Comparison of ENCODE assay signal across 9 cellular contexts in genomic region chr15:31004220-31004733, GRCh38. TPM values are rescaled to one million over a fixed set of nuclear protein-coding genes. Genes with fewer than 3 reads are reported as not detected.
DNase-seq lines count a peak whose midpoint lies in the region; ATAC-seq and TF ChIP-seq lines count a peak whose summit lies in the region.
"Had no signal": no experiment of that assay in that cellular context is flagged by ENCODE, and none has a peak within 500 bp of the region (broad histone marks: within the 10 kb centered on the region; RNA-seq: fewer than 3 reads in every experiment).

No MANE protein-coding gene starts in this region.

- peaks cover 4% of the 10 kb centered on the region for H3K9me3 Mint-ChIP-seq in activated CD4-positive, alpha-beta T cell treated with anti-CD3 and anti-CD28 coated beads, Interleukin-2, amount 10 ng/mL, durations not matched to agents 24 days and 14 days

- peaks cover 0 to 13% (median 5%) of the 10 kb centered on the region in 7 donors for H3K27me3 ChIP-seq in heart right ventricle
- H3K27me3 ChIP-seq in breast epithelium = no peaks in the 10 kb centered on the region
- H3K27me3 ChIP-seq: upper lobe of left lung had no signal

- TF ChIP-seq CTCF in heart right ventricle (IDR thresholded peaks at IDR 0.05) (no peak), breast epithelium (IDR thresholded peaks at IDR 0.05) (no peak)

- WGBS in heart right ventricle, 2 donors = 28 to 30% methylated on average over 5 of the region's 5 CpGs

- TF ChIP-seq POLR2A in breast epithelium (IDR thresholded peaks at IDR 0.05) = no peak

- H3K4me3 ChIP-seq in heart right ventricle (no peak overlapping the region), breast epithelium (no peak overlapping the region)
- H3K4me3 ChIP-seq: upper lobe of left lung had no signal

- no peaks in the 10 kb centered on the region for H3K36me3 Mint-ChIP-seq in activated CD4-positive, alpha-beta T cell treated with anti-CD3 and anti-CD28 coated beads, Interleukin-2, amount 10 ng/mL, durations not matched to agents 24 days and 14 days (ENCODE audit: low read depth)

- H3K4me1 ChIP-seq in heart right ventricle (peaks cover 0 to 25% (median 16%) of the 10 kb centered on the region in 9 donors), breast epithelium (no peaks in the 10 kb centered on the region)

- peaks cover 15% of the 10 kb centered on the region for H3K4me1 Mint-ChIP-seq in activated CD4-positive, alpha-beta T cell treated with anti-CD3 and anti-CD28 coated beads, Interleukin-2, amount 10 ng/mL, durations not matched to agents 24 days and 14 days

- H3K4me3 Mint-ChIP-seq in activated CD4-positive, alpha-beta T cell treated with anti-CD3 and anti-CD28 coated beads, Interleukin-2, amount 10 ng/mL, durations not matched to agents 24 days and 14 days = peak overlapping the region; percentile 58

- H3K27ac ChIP-seq in heart right ventricle = peak overlapping the region in 9 of 10 donors; percentile 22 to 76 (median 63)
- no peak overlapping the region for H3K27ac ChIP-seq in breast epithelium
- H3K27ac ChIP-seq: upper lobe of left lung had no signal

- H3K27ac Mint-ChIP-seq in activated CD4-positive, alpha-beta T cell treated with anti-CD3 and anti-CD28 coated beads, Interleukin-2, amount 10 ng/mL, durations not matched to agents 24 days and 14 days = peak overlapping the region; percentile 20

- peak; percentile 90 for ATAC-seq in HG02678 (IDR thresholded peaks at IDR 0.05; ENCODE audit: unreplicated experiment)
- peak; percentile 77 to 96 (median 88) for ATAC-seq in heart right ventricle

- H3K36me3 ChIP-seq in heart right ventricle (no peaks in the 10 kb centered on the region), breast epithelium (no peaks in the 10 kb centered on the region)
- H3K36me3 ChIP-seq: upper lobe of left lung had no signal

- peaks cover 51% of the 10 kb centered on the region for H3K27me3 Mint-ChIP-seq in activated CD4-positive, alpha-beta T cell treated with anti-CD3 and anti-CD28 coated beads, Interleukin-2, amount 10 ng/mL, durations not matched to agents 24 days and 14 days

- intact Hi-C loops in activated CD4-positive, alpha-beta T cell treated with anti-CD3 and anti-CD28 coated beads, Interleukin-2, amount 10 ng/mL, durations not matched to agents 24 days and 14 days (cut with micrococcal nuclease) = no loop called here
- intact Hi-C loops in heart right ventricle (cut with DNase I) (loop anchor here in 3 of 10 donors (2.0 to 10.0 kb wide), 4 partner anchors 29 to 61 kb away; no protein-coding TSS in a partner anchor), breast epithelium (cut with DNase I; ENCODE audit: low total_unique reads) (no loop called here)

- H3K9me3 ChIP-seq in heart right ventricle = no peaks in the 10 kb centered on the region
- no peaks in the 10 kb centered on the region for H3K9me3 ChIP-seq in breast epithelium
- H3K9me3 ChIP-seq: upper lobe of left lung had no signal

- DNase-seq in activated CD4-positive, alpha-beta T cell treated with anti-CD3 and anti-CD28 coated beads, Interleukin-2, amount 10 ng/mL, durations not matched to agents 24 days and 14 days = peak; percentile 68
- DNase-seq in activated CD4-positive, alpha-beta T cell treated with anti-CD3 and anti-CD28 coated beads for 1 hour = no peak
- peak; percentile 59 for DNase-seq in NCI-H146 (lab: John Stamatoyannopoulos, UW)
- peak; percentile 33 to 80 for DNase-seq in heart right ventricle
- no peak for DNase-seq in COLO668 (lab: John Stamatoyannopoulos, UW; ENCODE audit: unreplicated experiment)
- DNase-seq in breast epithelium (ENCODE audit: low spot score in 2 of 2) = no peak
- no peak for DNase-seq in NCI-H2196 treated with DMSO at 0.1 percent for 48 hours (lab: John Stamatoyannopoulos, UW; ENCODE audit: unreplicated experiment)
- DNase-seq: upper lobe of left lung had no signal

RNA-seq across cellular contexts. Expression of gene MTMR10, which starts 12.8 kb away (rescaled TPM):
- total RNA-seq in activated CD4-positive, alpha-beta T cell treated with anti-CD3 and anti-CD28 coated beads, Interleukin-2, amount 10 ng/mL, durations not matched to agents 24 days and 14 days = 11.3 and 12.3 TPM in 2 replicates
- total RNA-seq in heart right ventricle = 10 to 100 TPM; 17.3 to 50.1 (median 30.2) TPM
- 10 to 100 TPM in 1 of 2 donors, 1 to 10 TPM in 1; 9.4 to 13.9 TPM for polyA plus RNA-seq in heart right ventricle
- total RNA-seq in breast epithelium = 10 to 100 TPM; 31.5 to 46.9 (median 35.7) TPM

Comparison
In these comparisons a context has a peak if more than half of its experiments do, and no peak if none do; other contexts are left out.
1. DNase-seq: peak in activated CD4-positive, alpha-beta T cell treated with anti-CD3 and anti-CD28 coated beads, Interleukin-2, amount 10 ng/mL, durations not matched to agents 24 days and 14 days (single experiment), NCI-H146 (single experiment) and heart right ventricle (2 of 2); none in activated CD4-positive, alpha-beta T cell treated with anti-CD3 and anti-CD28 coated beads for 1 hour (single experiment), COLO668 (single experiment), breast epithelium (0 of 2) and NCI-H2196 treated with DMSO at 0.1 percent for 48 hours (single experiment).
2. H3K27ac ChIP-seq: peak in heart right ventricle (9 of 10); none in breast epithelium (0 of 2).